20 cellular contexts compared by ENCODE assay signal in genomic region chr22:26778372-26778771, GRCh38.
"Had no signal": no experiment of that assay in that cellular context is flagged by ENCODE, and none has a peak within 500 bp of the region (broad histone marks: within the 10 kb centered on the region; RNA-seq: fewer than 3 reads in every experiment).

No MANE protein-coding gene starts in this region.

- DNase-seq: IMR-90, Karpas-422, KG1, MG63, NCI-H1092 treated with DMSO at 0.1 percent for 48 hours, NCI-H1436, NCI-H187, NCI-H2029, NCI-H2081 treated with DMSO at 0.1 percent for 48 hours, NCI-H2171, NCI-H226, NCI-H446, NCI-H510A, NCI-H524 treated with DMSO at 0.1 percent for 48 hours, NCI-H774, RPMI8226, SHP77, SK-N-SH, SW 1271 had no signal

- H3K4me2 ChIP-seq: SK-N-SH had no signal

- H3K9ac ChIP-seq: SK-N-SH had no signal

- H3K27me3 ChIP-seq: MG63 had no signal

- H3K9me3 ChIP-seq: MG63, SK-N-SH had no signal

- H3K36me3 ChIP-seq: MG63 had no signal

- ATAC-seq: HepG2 had no signal

- H3K4me3 ChIP-seq: MG63 had no signal
